Comparison of ENCODE assay signal across 8 cellular contexts in the genomic region with DNA sequence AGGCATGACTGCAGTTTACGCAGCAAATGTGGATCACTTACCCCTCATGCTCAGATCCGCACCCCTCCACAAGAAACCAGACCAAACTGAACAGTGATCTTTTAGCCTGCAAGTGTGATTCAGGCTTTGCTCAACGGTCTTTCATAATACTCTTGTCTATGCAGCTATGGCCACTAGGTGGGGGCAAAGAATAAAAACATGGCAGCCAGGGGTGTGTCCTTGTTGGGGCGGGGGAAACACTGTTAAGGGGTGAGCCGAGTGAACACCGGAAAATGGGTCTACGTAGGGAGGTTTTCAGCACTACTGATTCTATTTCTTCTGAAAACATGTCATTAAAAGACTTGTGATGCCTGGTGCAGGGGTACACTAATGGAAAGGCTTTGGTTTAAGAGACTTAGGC. TPM values are rescaled to one million over a fixed set of nuclear protein-coding genes. Genes with fewer than 3 reads are reported as not detected.
DNase-seq lines count a peak whose midpoint lies in the region; ATAC-seq and TF ChIP-seq lines count a peak whose summit lies in the region.

No MANE protein-coding gene starts in this region.

- no peak overlapping the region for H2BK15ac ChIP-seq in mesenchymal stem cell (ENCODE audit: low read depth, poor library complexity, severe bottlenecking)

- peak; percentile 79 to 88 for ATAC-seq in CD4-positive, CD25-positive, alpha-beta regulatory T cell (ENCODE audit: low read depth in 2 of 2)
- peak; percentile 85 for ATAC-seq in GM19025 (IDR thresholded peaks at IDR 0.05; ENCODE audit: low read depth, unreplicated experiment)
- ATAC-seq in HG03103 (IDR thresholded peaks at IDR 0.05; ENCODE audit: low read depth, unreplicated experiment): peak; percentile 98

- H3K4me3 ChIP-seq in CD4-positive, CD25-positive, alpha-beta regulatory T cell (ENCODE audit: low read depth, low read length): no peak overlapping the region
- no peak overlapping the region for H3K4me3 ChIP-seq in WI38 (ENCODE audit: low read depth, low read length)
- no peak overlapping the region for H3K4me3 ChIP-seq in mesenchymal stem cell (ENCODE audit: insufficient read depth in 1 of 2, low read depth in 1 of 2, low read length in 2 of 2)

- H4K8ac ChIP-seq in mesenchymal stem cell (ENCODE audit: low read length): no peak overlapping the region

- H3K9ac ChIP-seq in mesenchymal stem cell (ENCODE audit: low read length): peak overlapping the region; percentile 59

- H3K27ac Mint-ChIP-seq in CD4-positive, CD25-positive, alpha-beta regulatory T cell: no peak overlapping the region

- no peak overlapping the region for H2AK5ac ChIP-seq in mesenchymal stem cell (ENCODE audit: low read length, severe bottlenecking)

- TF ChIP-seq CTCF in WI38 (IDR thresholded peaks at IDR 0.05; ENCODE audit: low read depth, low read length): peak; percentile 32

- H4K91ac ChIP-seq in mesenchymal stem cell (ENCODE audit: low read length): no peak overlapping the region

- peaks cover 0 to 4% (median 2%) of the 10 kb centered on the region in 4 donors for H3K4me1 Mint-ChIP-seq in CD4-positive, CD25-positive, alpha-beta regulatory T cell

- H3K4ac ChIP-seq in mesenchymal stem cell (ENCODE audit: low read depth in 1 of 2, low read length in 2 of 2): no peak overlapping the region

- no peak overlapping the region for H2AFZ ChIP-seq in mesenchymal stem cell (ENCODE audit: low read depth, low read length)

- no peaks in the 10 kb centered on the region for H3K36me3 Mint-ChIP-seq in CD4-positive, CD25-positive, alpha-beta regulatory T cell

- no peaks in the 10 kb centered on the region for H3K4me1 ChIP-seq in CD4-positive, CD25-positive, alpha-beta regulatory T cell (ENCODE audit: control insufficient read depth, insufficient read depth, low read length, poor library complexity, severe bottlenecking)
- H3K4me1 ChIP-seq in mesenchymal stem cell (ENCODE audit: control insufficient read depth, insufficient read depth, low read depth, low read length): peaks cover 11% of the 10 kb centered on the region

- WGBS in mesenchymal stem cell: 24% methylated on average over 6 of the region's 7 CpGs

- H3K27ac ChIP-seq in CD4-positive, CD25-positive, alpha-beta regulatory T cell (ENCODE audit: insufficient read depth, low read length, poor library complexity, severe bottlenecking): no peak overlapping the region
- peak overlapping the region; percentile 97 for H3K27ac ChIP-seq in mesenchymal stem cell (ENCODE audit: low read length, poor library complexity, severe bottlenecking)

- no peaks in the 10 kb centered on the region for H3K9me3 ChIP-seq in CD4-positive, CD25-positive, alpha-beta regulatory T cell (ENCODE audit: control insufficient read depth in 2 of 2, low read length in 2 of 2)
- peaks cover 4% of the 10 kb centered on the region for H3K9me3 ChIP-seq in mesenchymal stem cell (ENCODE audit: control insufficient read depth, low read length)

- H2BK120ac ChIP-seq in mesenchymal stem cell (ENCODE audit: low read depth, low read length): no peak overlapping the region

- peak overlapping the region; percentile 15 for H3K4me2 ChIP-seq in mesenchymal stem cell (ENCODE audit: low read length, poor library complexity, severe bottlenecking)

- H3K36me3 ChIP-seq in CD4-positive, CD25-positive, alpha-beta regulatory T cell (ENCODE audit: control insufficient read depth, insufficient read depth, low read length): no peaks in the 10 kb centered on the region
- H3K36me3 ChIP-seq in mesenchymal stem cell (ENCODE audit: control insufficient read depth in 1 of 2, insufficient read depth in 2 of 2, low read depth in 1 of 2, low read length in 2 of 2): no peaks in the 10 kb centered on the region

- H2BK5ac ChIP-seq in mesenchymal stem cell (ENCODE audit: low read depth, low read length, poor library complexity, severe bottlenecking): peak overlapping the region; percentile 93

- H3K27me3 ChIP-seq in CD4-positive, CD25-positive, alpha-beta regulatory T cell (ENCODE audit: control insufficient read depth, insufficient read depth, low read length): peaks cover 3% of the 10 kb centered on the region
- H3K27me3 ChIP-seq in mesenchymal stem cell (ENCODE audit: control insufficient read depth in 1 of 2, insufficient read depth in 1 of 2, low read length in 2 of 2): no peaks in the 10 kb centered on the region

- peak; percentile 33 to 70 (median 47) for DNase-seq in CD4-positive, CD25-positive, alpha-beta regulatory T cell
- peak; percentile 24 for DNase-seq in NCI-H2107 (lab: John Stamatoyannopoulos, UW)
- peak; percentile 53 for DNase-seq in dermis blood vessel endothelial cell
- DNase-seq in mesenchymal stem cell: peak; percentile 56
- DNase-seq in stimulated activated naive CD4-positive, alpha-beta T cell (lab: John Stamatoyannopoulos, UW): peak; percentile 2 to 45 (median 14)

- H3K27me3 Mint-ChIP-seq in CD4-positive, CD25-positive, alpha-beta regulatory T cell: peaks cover 6% of the 10 kb centered on the region

- peak overlapping the region in 1 of 2 experiments; percentile 35 for H2BK12ac ChIP-seq in mesenchymal stem cell (ENCODE audit: low read length in 2 of 2)

- H3K23ac ChIP-seq in mesenchymal stem cell (ENCODE audit: low read length in 2 of 2): no peak overlapping the region

- no peaks in the 10 kb centered on the region for H3K9me3 Mint-ChIP-seq in CD4-positive, CD25-positive, alpha-beta regulatory T cell

- no peak overlapping the region for H3K14ac ChIP-seq in mesenchymal stem cell (ENCODE audit: low read length in 2 of 2)

- H3K4me3 Mint-ChIP-seq in CD4-positive, CD25-positive, alpha-beta regulatory T cell: no peak overlapping the region

- no peaks in the 10 kb centered on the region for H3K79me1 ChIP-seq in mesenchymal stem cell (replicated peaks; ENCODE audit: low read length, poor library complexity, severe bottlenecking)

- no peak overlapping the region for H3K18ac ChIP-seq in mesenchymal stem cell (ENCODE audit: low read depth in 1 of 2, low read length in 2 of 2)

RNA-seq across cellular contexts. Expression of a gene that starts 49.8 kb away (rescaled TPM):
- not detected for total RNA-seq in CD4-positive, CD25-positive, alpha-beta regulatory T cell
- under 1 TPM in 1 of 4 donors, not detected in 3; 0.13 TPM for polyA plus RNA-seq in CD4-positive, CD25-positive, alpha-beta regulatory T cell
- total RNA-seq in dermis blood vessel endothelial cell: not detected in 2 replicates
- polyA plus RNA-seq in mesenchymal stem cell (2013, experiment 1 of 2): not detected
- not detected for polyA plus RNA-seq in mesenchymal stem cell (2013, experiment 2 of 2)
